ENCODE assay signal across 10 cellular contexts in the genomic region with DNA sequence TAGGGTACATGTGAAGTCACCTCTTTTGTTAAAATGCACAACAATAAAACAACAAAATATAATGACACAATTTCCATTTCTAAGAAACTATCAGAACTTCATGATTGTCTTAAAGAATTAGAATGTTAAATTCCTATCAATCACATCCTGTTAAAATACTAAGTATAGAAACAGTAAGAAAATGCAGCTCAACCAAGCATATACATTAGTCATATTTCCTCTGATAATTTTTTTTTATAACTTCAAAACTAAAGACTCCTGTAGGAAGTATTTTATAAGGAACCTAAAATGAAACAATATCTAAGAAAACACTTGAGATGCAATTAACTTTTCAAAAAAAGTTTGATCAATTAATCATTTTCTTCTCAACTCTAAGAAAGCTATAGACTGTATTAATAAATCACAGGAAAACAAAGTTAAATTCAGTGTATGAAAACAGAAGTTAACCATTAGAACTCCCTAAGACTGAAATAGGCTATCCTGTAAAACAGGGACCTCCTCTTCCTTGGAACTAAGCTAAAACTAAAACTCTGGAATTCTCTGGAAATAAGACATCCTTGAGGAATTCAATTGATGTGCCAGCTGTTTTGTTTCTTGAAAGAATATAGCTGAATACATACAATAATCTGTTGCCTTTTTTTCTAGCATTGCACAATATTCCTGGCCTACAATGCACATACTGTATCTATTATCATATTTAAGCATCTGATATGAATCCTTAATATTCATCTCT. TPM values are rescaled to one million over a fixed set of nuclear protein-coding genes. Genes with fewer than 3 reads are reported as not detected.
DNase-seq lines count a peak whose midpoint lies in the region; ATAC-seq and TF ChIP-seq lines count a peak whose summit lies in the region.
"Had no signal": no experiment of that assay in that cellular context is flagged by ENCODE, and none has a peak within 500 bp of the region (broad histone marks: within the 10 kb centered on the region; RNA-seq: fewer than 3 reads in every experiment).

No MANE protein-coding gene starts in this region.

- in situ Hi-C loops in brain microvascular endothelial cell (cut with HindIII; ENCODE audit: low pct_ligation_motif_present, low sequenced_read_pairs), result no loop called here

- peaks cover 0 to 1% (median 0%) of the 10 kb centered on the region in 3 donors for H3K27me3 Mint-ChIP-seq in CD14-positive monocyte (ENCODE audit: low read depth in 3 of 3)
- no peaks in the 10 kb centered on the region for H3K27me3 Mint-ChIP-seq in memory B cell
- no peaks in the 10 kb centered on the region for H3K27me3 Mint-ChIP-seq in H9 (ENCODE audit: low read depth)

- no peak overlapping the region for H2AK5ac ChIP-seq in H9 (ENCODE audit: insufficient read length, low read length)

- H3K9me3 Mint-ChIP-seq in CD14-positive monocyte (no peaks in the 10 kb centered on the region), memory B cell (no peaks in the 10 kb centered on the region), H9 (no peaks in the 10 kb centered on the region)

- H3K27me3 ChIP-seq in brain microvascular endothelial cell (replicated peaks) (no peaks in the 10 kb centered on the region), H9 (ENCODE audit: insufficient read depth, low read length) (no peaks in the 10 kb centered on the region)
- H3K27me3 ChIP-seq: body of pancreas had no signal

- no peak for DNase-seq in CD14-positive monocyte (ENCODE audit: low spot score)
- no peak for DNase-seq in brain microvascular endothelial cell
- DNase-seq in memory B cell (ENCODE audit: low spot score in 2 of 2), result no peak
- no peak for DNase-seq in SKM-1 treated with dmso at 0.1 percent for 144 hours (lab: John Stamatoyannopoulos, UW; ENCODE audit: unreplicated experiment)
- no peak for DNase-seq in MV-4-11 (lab: John Stamatoyannopoulos, UW)
- no peak for DNase-seq in H9
- DNase-seq in epidermal melanocyte (ENCODE audit: insufficient read length, low spot score), result no peak
- DNase-seq: body of pancreas, DND-41 had no signal

- no peak overlapping the region for H4K8ac ChIP-seq in H9 (replicated peaks; ENCODE audit: insufficient read length, low read depth, low read length)

- peaks cover 34% of the 10 kb centered on the region for H3K4me1 Mint-ChIP-seq in CD14-positive monocyte
- H3K4me1 Mint-ChIP-seq in memory B cell, result peaks cover 9% of the 10 kb centered on the region
- H3K4me1 Mint-ChIP-seq in H9, result peaks cover 0 to 3% of the 10 kb centered on the region in 2 experiments; a peak in 2 of 4 replicates

- no peak overlapping the region for H4K5ac ChIP-seq in H9 (ENCODE audit: insufficient read length, low read depth, low read length)

- H2BK120ac ChIP-seq in H9 (ENCODE audit: low read depth, low read length, poor library complexity, severe bottlenecking), result no peak overlapping the region

- no peaks in the 10 kb centered on the region for H3K9me3 ChIP-seq in H9 (ENCODE audit: control insufficient read depth, low read depth, low read length)
- H3K9me3 ChIP-seq: body of pancreas had no signal

- H3K4me1 ChIP-seq in H9 (ENCODE audit: insufficient read depth, low read length), result no peaks in the 10 kb centered on the region

- no peaks in the 10 kb centered on the region for H3K36me3 ChIP-seq in brain microvascular endothelial cell (replicated peaks)

- H3K23ac ChIP-seq in H9 (ENCODE audit: insufficient read length, low read depth, low read length), result no peak overlapping the region

- H3K27ac Mint-ChIP-seq in CD14-positive monocyte (peak overlapping the region; percentile 54 to 90 (median 73)), memory B cell (no peak overlapping the region), H9 (no peak overlapping the region)

- no peak overlapping the region for H2BK12ac ChIP-seq in H9 (ENCODE audit: insufficient read length, low read depth, low read length)

- peaks cover 4% of the 10 kb centered on the region for H3K79me1 ChIP-seq in H9 (ENCODE audit: insufficient read depth, low read depth, low read length, poor library complexity, severe bottlenecking)

- H3K79me2 ChIP-seq in H9 (ENCODE audit: insufficient read depth, low read length), result peaks cover 2% of the 10 kb centered on the region; the same call in 1 of the 2 replicates

- no peak overlapping the region for H2BK15ac ChIP-seq in H9 (ENCODE audit: low read depth, low read length)

- ATAC-seq in memory B cell (ENCODE audit: low read depth), result no peak
- ATAC-seq: body of pancreas had no signal

- H4K91ac ChIP-seq in H9 (ENCODE audit: insufficient read length, low read depth, low read length), result no peak overlapping the region

- H3T11ph ChIP-seq in H9 (ENCODE audit: low read length), result no peak overlapping the region

- no peaks in the 10 kb centered on the region for H4K20me1 ChIP-seq in H9 (ENCODE audit: control insufficient read depth, insufficient read depth, insufficient read length)

- TF ChIP-seq RAD21 in Ishikawa (IDR thresholded peaks at IDR 0.05; ENCODE audit: low read depth), result no peak

- no peak overlapping the region for H3K4me2 ChIP-seq in H9 (ENCODE audit: insufficient read depth, insufficient read length, low read length)

- peaks cover 0 to 6% of the 10 kb centered on the region in 2 donors for H3K36me3 Mint-ChIP-seq in CD14-positive monocyte
- no peaks in the 10 kb centered on the region for H3K36me3 Mint-ChIP-seq in memory B cell
- H3K36me3 Mint-ChIP-seq in H9 (ENCODE audit: insufficient read depth in 1 of 3, low read depth in 3 of 3), result no peaks in the 10 kb centered on the region

- no peak for TF ChIP-seq CTCF in CD14-positive monocyte (IDR thresholded peaks at IDR 0.05)
- TF ChIP-seq CTCF in brain microvascular endothelial cell (IDR thresholded peaks at IDR 0.05; ENCODE audit: low read depth, low read length, missing control alignments), result no peak
- no peak for TF ChIP-seq CTCF in H9 (conservative IDR thresholded peaks at IDR 0.05)

- no peak overlapping the region for H3K9ac ChIP-seq in H9 (ENCODE audit: extremely low read depth, insufficient read length, low read length)

- no peak overlapping the region for H3K14ac ChIP-seq in H9 (ENCODE audit: insufficient read depth, low read length)

- intact Hi-C loops in CD14-positive monocyte (cut with micrococcal nuclease), result no loop called here

- H2BK5ac ChIP-seq in H9 (ENCODE audit: insufficient read length, low read length), result no peak overlapping the region

- no peak overlapping the region for H3K18ac ChIP-seq in H9 (ENCODE audit: insufficient read length, low read depth, low read length)

- no peak overlapping the region for H3K4ac ChIP-seq in H9 (ENCODE audit: low read depth, low read length)

- H3K56ac ChIP-seq in H9 (ENCODE audit: insufficient read length, low read depth, low read length), result no peak overlapping the region

- H3K4me3 ChIP-seq in brain microvascular endothelial cell (ENCODE audit: low read depth, low read length), result peak overlapping the region; percentile 1
- H3K4me3 ChIP-seq: body of pancreas had no signal

- no peak overlapping the region for H2BK20ac ChIP-seq in H9 (ENCODE audit: low read depth, low read length, poor library complexity, severe bottlenecking)

- H3K27ac ChIP-seq in brain microvascular endothelial cell (peak overlapping the region; percentile 79), H9 (ENCODE audit: insufficient read length, low read depth, low read length) (no peak overlapping the region)
- H3K27ac ChIP-seq: body of pancreas had no signal

- H3K4me3 Mint-ChIP-seq in CD14-positive monocyte (peak overlapping the region in 1 of 2 donors; percentile 75), memory B cell (peak overlapping the region; percentile 41), H9 (no peak overlapping the region)

- H3K23me2 ChIP-seq in H9 (ENCODE audit: insufficient read length, low read depth, low read length, poor library complexity, severe bottlenecking), result no peaks in the 10 kb centered on the region

- TF ChIP-seq EP300 in Ishikawa (IDR thresholded peaks at IDR 0.05; ENCODE audit: borderline replicate concordance), result no peak

- no peak overlapping the region for H2AFZ ChIP-seq in H9 (ENCODE audit: low read length)

TF ChIP-seq in Ishikawa, 13 proteins besides CTCF, POLR2A, EP300 and RAD21:
- TF ChIP-seq CEBPB (IDR thresholded peaks at IDR 0.05) (peak; percentile 58; the same call in 1 of the 2 replicates), CREB1 (IDR thresholded peaks at IDR 0.05; ENCODE audit: low read depth) (no peak), ZBTB7A (IDR thresholded peaks at IDR 0.05; ENCODE audit: low read depth) (no peak)
- TF ChIP-seq, protein P1, sequence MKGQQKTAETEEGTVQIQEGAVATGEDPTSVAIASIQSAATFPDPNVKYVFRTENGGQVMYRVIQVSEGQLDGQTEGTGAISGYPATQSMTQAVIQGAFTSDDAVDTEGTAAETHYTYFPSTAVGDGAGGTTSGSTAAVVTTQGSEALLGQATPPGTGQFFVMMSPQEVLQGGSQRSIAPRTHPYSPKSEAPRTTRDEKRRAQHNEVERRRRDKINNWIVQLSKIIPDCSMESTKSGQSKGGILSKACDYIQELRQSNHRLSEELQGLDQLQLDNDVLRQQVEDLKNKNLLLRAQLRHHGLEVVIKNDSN (IDR thresholded peaks at IDR 0.05), result no peak

RNA-seq across cellular contexts. Expression of gene FKBP5, which starts 19.8 kb away (rescaled TPM):
- 10 to 100 TPM; 56.9 to 58.5 TPM for polyA plus RNA-seq in CD14-positive monocyte
- 32.9 and 33.9 TPM in 2 replicates for total RNA-seq in H9 (2021)

Comparison
In these comparisons a context has a peak if more than half of its experiments do, and no peak if none do; other contexts are left out.
1. H3K27ac Mint-ChIP-seq: peak in CD14-positive monocyte (7 of 7); none in memory B cell (single experiment) and H9 (0 of 3).